8 cellular contexts compared by ENCODE assay signal in the genomic region with DNA sequence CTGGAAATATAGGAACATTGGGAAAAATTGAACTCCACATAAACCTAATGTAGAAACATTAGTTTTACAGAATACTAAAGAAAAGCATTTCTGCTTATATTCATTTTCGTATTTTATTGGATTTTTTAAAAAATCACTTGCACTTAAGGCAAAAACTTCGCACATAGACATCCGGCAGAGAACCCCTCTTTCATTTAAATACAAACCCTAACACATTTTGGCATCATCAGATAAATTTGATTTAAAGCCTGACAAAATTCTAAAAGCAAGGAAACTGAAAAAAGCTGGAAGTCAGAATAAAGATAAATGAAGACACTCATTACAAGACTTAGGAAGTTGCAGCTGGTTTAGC. TPM values are rescaled to one million over a fixed set of nuclear protein-coding genes. Genes with fewer than 3 reads are reported as not detected.
DNase-seq lines count a peak whose midpoint lies in the region; ATAC-seq, FAIRE-seq and TF ChIP-seq lines count a peak whose summit lies in the region.

No MANE protein-coding gene starts in this region.

- H3K4me3 Mint-ChIP-seq in Calu3 (ENCODE audit: low read depth, unreplicated experiment), result peak overlapping the region; percentile 86
- H3K4me3 Mint-ChIP-seq in brain, result peak overlapping the region; percentile 88 to 99 (median 96)

- CTCF ChIA-PET in Calu3 (lab: Charles Lee), result interaction anchor here (0.8 kb wide), 1 partner anchor 12 kb away, joined by 3 read pairs; no protein-coding TSS in a partner anchor

- no peak overlapping the region for H4K8ac ChIP-seq in neuronal stem cell (ENCODE audit: low read depth, low read length)

- H3K9me3 ChIP-seq in HUES64 (ENCODE audit: insufficient read depth, low read depth, low read length) (0 out of 2 replicates have a peak, but pooled peaks cover 3% of the 10 kb centered on the region), neuronal stem cell (replicated peaks in 1 of 2; ENCODE audit: control insufficient read depth in 2 of 2, insufficient read depth in 1 of 2, low read depth in 1 of 2, low read length in 2 of 2) (no peaks in the 10 kb centered on the region)

- H2AK5ac ChIP-seq in neuronal stem cell (ENCODE audit: low read depth, low read length), result no peak overlapping the region

- no peaks in the 10 kb centered on the region for H3K27me3 Mint-ChIP-seq in Calu3 (ENCODE audit: unreplicated experiment)
- peaks cover 8% of the 10 kb centered on the region for H3K27me3 Mint-ChIP-seq in brain

- 59% methylated on average over 3 of the region's 3 CpGs for WGBS in HUES64
- no CpG with 5 or more reads among the region's 3 CpGs for WGBS in neuronal stem cell (ENCODE audit: extremely low coverage in 2 of 2, insufficient read length in 2 of 2, insufficient replicate concordance in 1 of 2), 2 donors

- no peaks in the 10 kb centered on the region for H3K9me3 Mint-ChIP-seq in Calu3 (ENCODE audit: low read depth, unreplicated experiment)
- peaks cover 0 to 6% (median 0%) of the 10 kb centered on the region in 5 experiments for H3K9me3 Mint-ChIP-seq in brain

- no peak overlapping the region for H2BK120ac ChIP-seq in neuronal stem cell (ENCODE audit: low read depth, low read length)

- no peak for FAIRE-seq in GM12892 (lab: Jason Lieb, UNC)

- H3K4me3 ChIP-seq in HUES64 (ENCODE audit: low read length) (peak overlapping the region; percentile 79), neuronal stem cell (ENCODE audit: low read length in 2 of 2) (peak overlapping the region in 1 of 2 donors; percentile 77)

- peaks cover 7% of the 10 kb centered on the region for H3K4me1 ChIP-seq in HUES64 (ENCODE audit: insufficient read depth, low read length)
- no peaks in the 10 kb centered on the region for H3K4me1 ChIP-seq in neuronal stem cell (ENCODE audit: control insufficient read depth in 2 of 2, insufficient read depth in 1 of 2, low read depth in 1 of 2, low read length in 2 of 2)

- H3K4me2 ChIP-seq in neuronal stem cell (ENCODE audit: insufficient read depth, low read length, poor library complexity, severe bottlenecking), result no peak overlapping the region

- no peak overlapping the region for H2BK15ac ChIP-seq in neuronal stem cell (ENCODE audit: low read length)

- TF ChIP-seq CTCF in Calu3 (IDR thresholded peaks at IDR 0.05; ENCODE audit: unreplicated experiment) (no peak), brain (conservative IDR thresholded peaks at IDR 0.05) (no peak)

- H3K9ac ChIP-seq in HUES64 (ENCODE audit: low read depth, low read length), result no peak overlapping the region
- no peak overlapping the region for H3K9ac ChIP-seq in neuronal stem cell (ENCODE audit: low read depth, low read length, poor library complexity)

- no peak overlapping the region for H2BK5ac ChIP-seq in neuronal stem cell (ENCODE audit: low read length)

- H3K4me1 Mint-ChIP-seq in Calu3 (ENCODE audit: low read depth, unreplicated experiment) (peaks cover 14% of the 10 kb centered on the region), brain (peaks cover 48% of the 10 kb centered on the region)

- no peak overlapping the region for H3K4ac ChIP-seq in neuronal stem cell (ENCODE audit: low read length)

- H3K27ac ChIP-seq in HUES64 (ENCODE audit: low read depth, low read length), result no peak overlapping the region
- H3K27ac ChIP-seq in neuronal stem cell (replicated peaks; ENCODE audit: low read length), result no peak overlapping the region

- DNase-seq in Calu3 (no peak), neuronal stem cell (ENCODE audit: low spot score) (no peak), GM19240 (ENCODE audit: insufficient read length, low spot score) (no peak), RPMI8226 (no peak), GM12892 (ENCODE audit: insufficient read length) (no peak)

- no peak overlapping the region for H3K23ac ChIP-seq in neuronal stem cell (ENCODE audit: low read depth, low read length, poor library complexity)

- BruUV-seq in Calu3 (replicated peaks; lab: Mats Ljungman, UMichigan), result no TSS peak

- no peak overlapping the region for H3K18ac ChIP-seq in neuronal stem cell (ENCODE audit: low read length)

- peak overlapping the region; percentile 85 for H3K27ac Mint-ChIP-seq in Calu3 (ENCODE audit: unreplicated experiment)
- peak overlapping the region in 4 of 5 experiments; percentile 90 to 98 (median 98) for H3K27ac Mint-ChIP-seq in brain

- H3K36me3 Mint-ChIP-seq in Calu3 (ENCODE audit: insufficient read depth, unreplicated experiment), result peaks cover 21% of the 10 kb centered on the region
- peaks cover 21% of the 10 kb centered on the region for H3K36me3 Mint-ChIP-seq in brain

- no peak overlapping the region for H2BK12ac ChIP-seq in neuronal stem cell (ENCODE audit: low read length)

- ATAC-seq in GM19452 (IDR thresholded peaks at IDR 0.05; ENCODE audit: unreplicated experiment), result no peak

- H3K79me1 ChIP-seq in neuronal stem cell (ENCODE audit: low read depth, low read length), result no peaks in the 10 kb centered on the region

- intact Hi-C loops in Calu3 (cut with micrococcal nuclease; ENCODE audit: unreplicated experiment), result loop anchor here (10.0 kb wide), 1 partner anchor 602 kb away; no protein-coding TSS in a partner anchor

- H2AFZ ChIP-seq in neuronal stem cell (ENCODE audit: low read length), result peak overlapping the region; percentile 94

- no peaks in the 10 kb centered on the region for H3K27me3 ChIP-seq in HUES64 (ENCODE audit: insufficient read depth, low read length)
- H3K27me3 ChIP-seq in neuronal stem cell (ENCODE audit: control insufficient read depth in 3 of 3, insufficient read depth in 3 of 3, low read depth in 1 of 3, low read length in 3 of 3), result no peaks in the 10 kb centered on the region

- H3K36me3 ChIP-seq in HUES64 (ENCODE audit: insufficient read depth, low read length) (no peaks in the 10 kb centered on the region), neuronal stem cell (replicated peaks in 1 of 2; ENCODE audit: control insufficient read depth in 2 of 2, insufficient read depth in 2 of 2, low read length in 2 of 2) (peaks cover 0 to 8% of the 10 kb centered on the region in 2 donors)

- TF ChIP-seq POLR2A in GM12892 (IDR thresholded peaks at IDR 0.05; ENCODE audit: low read depth, low read length), result no peak

- no peak overlapping the region for H4K91ac ChIP-seq in neuronal stem cell (ENCODE audit: low read depth, low read length, poor library complexity)

- no peak overlapping the region for H3K14ac ChIP-seq in neuronal stem cell (ENCODE audit: low read length)

RNA-seq across cellular contexts. Expression of a gene that starts 0.4 kb away (rescaled TPM):
- total RNA-seq in Calu3 (2022), result 91.9 and 92.0 TPM in 2 replicates
- 34.8 TPM for polyA plus RNA-seq in HUES64 (2013, experiment 1 of 2)
- 39.7 TPM for polyA plus RNA-seq in HUES64 (2013, experiment 2 of 2)
- polyA plus RNA-seq in brain (ENCODE audit: insufficient read depth, low read depth, low replicate concordance), result 70.6 TPM
- 45.1 TPM for polyA plus RNA-seq in neuronal stem cell (2013, experiment 1 of 2)
- 43.6 TPM for polyA plus RNA-seq in neuronal stem cell (2013, experiment 2 of 2)
- 26.7 TPM for polyA plus RNA-seq in GM12892 (2012; ENCODE audit: missing spikeins)
